Comparison of ENCODE assay signal across 10 cellular contexts in the genomic region with DNA sequence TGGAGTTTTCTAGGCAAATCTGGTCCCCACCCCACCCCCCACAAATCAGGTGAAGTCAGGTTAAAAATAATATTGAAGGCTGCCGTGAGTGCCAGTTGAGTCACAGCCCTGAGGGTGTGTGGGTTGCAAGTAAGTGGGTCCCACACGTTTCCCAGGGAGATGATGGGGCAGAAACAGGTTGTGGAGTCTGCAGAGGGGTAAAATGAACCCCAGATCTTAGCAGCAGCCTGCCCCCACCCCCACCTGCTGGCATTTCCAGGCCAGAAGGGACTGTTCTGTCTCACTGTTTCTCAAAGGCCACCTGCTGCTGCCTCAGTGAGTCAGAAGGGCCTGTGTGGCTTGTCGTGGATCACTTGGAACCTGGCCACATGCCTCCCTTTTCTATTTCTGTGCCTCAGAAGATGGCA. TPM values are rescaled to one million over a fixed set of nuclear protein-coding genes. Genes with fewer than 3 reads are reported as not detected.
A peak's percentile ranks its signal among the peaks of the same experiment; 100 is the strongest.
DNase-seq lines count a peak whose midpoint lies in the region; ATAC-seq and TF ChIP-seq lines count a peak whose summit lies in the region.
"Had no signal": no experiment of that assay in that cellular context is flagged by ENCODE, and none has a peak within 500 bp of the region (broad histone marks: within the 10 kb centered on the region; RNA-seq: fewer than 3 reads in every experiment).

No MANE protein-coding gene starts in this region.

- H3K36me3 Mint-ChIP-seq in natural killer cell = no peaks in the 10 kb centered on the region

- no peak overlapping the region for H2BK5ac ChIP-seq in IMR-90 (ENCODE audit: low read depth, low read length, poor library complexity, severe bottlenecking)

- no peaks in the 10 kb centered on the region for H3K9me3 Mint-ChIP-seq in natural killer cell

- no peak overlapping the region for H2BK120ac ChIP-seq in IMR-90 (ENCODE audit: low read depth, low read length)

- H3K27me3 Mint-ChIP-seq in natural killer cell (ENCODE audit: low read depth in 2 of 2) = peaks cover 0 to 7% of the 10 kb centered on the region in 2 donors

- H3K18ac ChIP-seq in IMR-90 (ENCODE audit: low read depth, low read length) = no peak overlapping the region

- H3K23ac ChIP-seq in IMR-90 (ENCODE audit: low read depth, low read length) = no peak overlapping the region

- in situ Hi-C loops in IMR-90 (cut with MboI; ENCODE audit: low sequenced_read_pairs) = no loop called here

- H3K36me3 ChIP-seq in IMR-90 (ENCODE audit: control insufficient read depth, insufficient read depth, low read length) = no peaks in the 10 kb centered on the region
- no peaks in the 10 kb centered on the region for H3K36me3 ChIP-seq in psoas muscle (ENCODE audit: insufficient read depth in 1 of 2, low read depth in 1 of 2)
- H3K36me3 ChIP-seq in left lung = no peaks in the 10 kb centered on the region

- POLR2A ChIA-PET in IMR-90 (lab: Charles Lee; ENCODE audit: unreplicated experiment) = no interaction called here

- H4K20me1 ChIP-seq in IMR-90 (ENCODE audit: insufficient read depth, low read length) = no peaks in the 10 kb centered on the region

- H2AFZ ChIP-seq in IMR-90 (replicated peaks; ENCODE audit: low read length, poor library complexity) = no peak overlapping the region

- H3K14ac ChIP-seq in IMR-90 (replicated peaks; ENCODE audit: low read depth, low read length) = no peak overlapping the region

- H3K79me1 ChIP-seq in IMR-90 (ENCODE audit: low read depth in 1 of 2, low read length in 2 of 2) = no peaks in the 10 kb centered on the region

- no peak overlapping the region for H3K27ac Mint-ChIP-seq in natural killer cell

- CTCF ChIA-PET in IMR-90 (lab: Yijun Ruan, JAX) = no interaction called here

- dilution Hi-C loops in IMR-90 (cut with HindIII; ENCODE audit: low sequenced_read_pairs, unreplicated experiment) = no loop called here

- H3K27ac ChIP-seq in IMR-90 (ENCODE audit: insufficient read depth, low read length) (no peak overlapping the region), caudate nucleus (ENCODE audit: low read depth, low read length) (peak overlapping the region; percentile 14), psoas muscle (no peak overlapping the region), left lung (no peak overlapping the region)

- H4K8ac ChIP-seq in IMR-90 (ENCODE audit: low read depth in 2 of 2, low read length in 2 of 2) = no peak overlapping the region

- H3K27me3 ChIP-seq in IMR-90 (ENCODE audit: control insufficient read depth, insufficient read depth, low read length) = no peaks in the 10 kb centered on the region
- H3K27me3 ChIP-seq in psoas muscle (ENCODE audit: insufficient read depth in 3 of 3, low read length in 2 of 3) = no peaks in the 10 kb centered on the region
- H3K27me3 ChIP-seq in left lung = no peaks in the 10 kb centered on the region

- no peak overlapping the region for H2BK15ac ChIP-seq in IMR-90 (ENCODE audit: low read depth, low read length)

- H4K5ac ChIP-seq in IMR-90 (ENCODE audit: low read depth, low read length) = no peak overlapping the region

- ATAC-seq in IMR-90 (ENCODE audit: low read depth) (no peak), psoas muscle (no peak), natural killer cell (no peak), left lung (no peak)

- DNase-seq in IMR-90 = no peak
- DNase-seq in activated CD4-positive, CD25-positive, alpha-beta regulatory T cell treated with anti-CD3 and anti-CD28 coated beads, Interleukin-2, amount 50 U/mL, for 72 hours = peak; percentile 34
- DNase-seq in caudate nucleus (lab: John Stamatoyannopoulos, UW) = peak in 44 of 61 donors; percentile 9 to 88 (median 50)
- peak in 2 of 3 experiments; percentile 36 to 65 for DNase-seq in stimulated activated CD4-positive, alpha-beta T cell treated with anti-CD3 and anti-CD28 coated beads, TNF-alpha, amount 100 ng/mL, for 24 hours (ENCODE audit: low read depth in 3 of 3)
- no peak for DNase-seq in psoas muscle
- DNase-seq in natural killer cell = no peak
- no peak for DNase-seq in left lung
- DNase-seq in NCI-H774 (lab: John Stamatoyannopoulos, UW) = no peak
- DNase-seq: NCI-H1105 treated with DMSO at 0.1 percent for 48 hours had no signal

- H3K9me1 ChIP-seq in IMR-90 (ENCODE audit: insufficient read depth, low read length) = no peaks in the 10 kb centered on the region; the same call in 1 of the 2 replicates

- WGBS in IMR-90 (ENCODE audit: extremely low coverage in 2 of 2, insufficient read length in 1 of 2), 2 experiments = no CpG with 5 or more reads among the region's 3 CpGs
- 64 to 74% (median 67%) methylated on average over 3 of the region's 3 CpGs for WGBS in psoas muscle, 3 donors

- no peak for TF ChIP-seq RAD21 in IMR-90 (IDR thresholded peaks at IDR 0.05; ENCODE audit: low read length)

- H3K9me3 ChIP-seq in IMR-90 (ENCODE audit: control insufficient read depth, insufficient read depth, low read length) (no peaks in the 10 kb centered on the region), psoas muscle (no peaks in the 10 kb centered on the region), left lung (no peaks in the 10 kb centered on the region)
- H3K9me3 ChIP-seq: mucosa of descending colon had no signal

- no peak overlapping the region for H3K56ac ChIP-seq in IMR-90 (ENCODE audit: extremely low read depth, insufficient read depth, low read length)

- 0 out of 2 replicates have a peak, but pooled peaks cover 2% of the 10 kb centered on the region for H3K4me1 ChIP-seq in IMR-90 (ENCODE audit: control insufficient read depth, insufficient read depth, low read length)
- no peaks in the 10 kb centered on the region for H3K4me1 ChIP-seq in psoas muscle
- H3K4me1 ChIP-seq in left lung = no peaks in the 10 kb centered on the region

- H3K9ac ChIP-seq in IMR-90 (ENCODE audit: low read depth, low read length) = no peak overlapping the region

- no peak overlapping the region for H4K91ac ChIP-seq in IMR-90 (ENCODE audit: insufficient read depth, low read depth, low read length)

- H3K4ac ChIP-seq in IMR-90 (ENCODE audit: low read depth, low read length) = no peak overlapping the region

- H3K4me1 Mint-ChIP-seq in natural killer cell = peaks cover 6 to 14% of the 10 kb centered on the region in 2 donors

- H2AK9ac ChIP-seq in IMR-90 (replicated peaks; ENCODE audit: low read depth, low read length, poor library complexity) = peak overlapping the region; percentile 48

- intact Hi-C loops in IMR-90 (cut with micrococcal nuclease) (no loop called here), psoas muscle (cut with DNase I) (no loop called here), natural killer cell (cut with micrococcal nuclease) (no loop called here), left lung (cut with DNase I) (no loop called here)

- BruUV-seq in IMR-90 (replicated peaks; lab: Mats Ljungman, UMichigan) = no TSS peak

- H2AK5ac ChIP-seq in IMR-90 (ENCODE audit: low read depth, low read length) = no peak overlapping the region

- H3K4me3 Mint-ChIP-seq in natural killer cell = no peak overlapping the region

- no peak overlapping the region for H2BK20ac ChIP-seq in IMR-90 (ENCODE audit: low read depth, low read length)

- H3K4me3 ChIP-seq in IMR-90 (ENCODE audit: insufficient read depth, low read depth, low read length) = no peak overlapping the region
- H3K4me3 ChIP-seq in psoas muscle = no peak overlapping the region
- no peak overlapping the region for H3K4me3 ChIP-seq in left lung
- H3K4me3 ChIP-seq: mucosa of descending colon had no signal

- H3K4me2 ChIP-seq in IMR-90 (ENCODE audit: low read depth, low read length) = no peak overlapping the region

- no peak for TF ChIP-seq POLR2A in IMR-90 (IDR thresholded peaks at IDR 0.05; ENCODE audit: low read depth, low read length)

- no peak for TF ChIP-seq CTCF in IMR-90 (conservative IDR thresholded peaks at IDR 0.05; ENCODE audit: low read depth, low read length)
- no peak for TF ChIP-seq CTCF in psoas muscle (IDR thresholded peaks at IDR 0.05)
- TF ChIP-seq CTCF in natural killer cell (IDR thresholded peaks at IDR 0.05) = no peak
- TF ChIP-seq CTCF in left lung (IDR thresholded peaks at IDR 0.05) = no peak

TF ChIP-seq in IMR-90, 13 proteins besides CTCF, POLR2A, EP300 and RAD21:
- TF ChIP-seq, protein P1, sequence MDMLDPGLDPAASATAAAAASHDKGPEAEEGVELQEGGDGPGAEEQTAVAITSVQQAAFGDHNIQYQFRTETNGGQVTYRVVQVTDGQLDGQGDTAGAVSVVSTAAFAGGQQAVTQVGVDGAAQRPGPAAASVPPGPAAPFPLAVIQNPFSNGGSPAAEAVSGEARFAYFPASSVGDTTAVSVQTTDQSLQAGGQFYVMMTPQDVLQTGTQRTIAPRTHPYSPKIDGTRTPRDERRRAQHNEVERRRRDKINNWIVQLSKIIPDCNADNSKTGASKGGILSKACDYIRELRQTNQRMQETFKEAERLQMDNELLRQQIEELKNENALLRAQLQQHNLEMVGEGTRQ (IDR thresholded peaks at IDR 0.05; ENCODE audit: low read depth, low read length) = no peak
- peak; percentile 21 for TF ChIP-seq RCOR1 (IDR thresholded peaks at IDR 0.05; ENCODE audit: insufficient replicate concordance, low read length)

RNA-seq across cellular contexts. Expression of a gene that starts 59.8 kb away (rescaled TPM):
- total RNA-seq in IMR-90 (2012; rRNA removed) (3.9 and 8.6 TPM in 2 replicates), psoas muscle (10 to 100 TPM; 24.4 to 38.0 (median 29.2) TPM), natural killer cell (10 to 100 TPM; 53.3 to 56.3 (median 55.3) TPM), left lung (10 to 100 TPM; 24.2 to 26.2 TPM)
- polyA plus RNA-seq in IMR-90 (2012; rRNA removed) (12.2 and 15.1 TPM in 2 replicates), psoas muscle (10 to 100 TPM; 16.3 to 21.9 (median 19.3) TPM)
- polyA plus RNA-seq in IMR-90 (2012; cell fraction: cytosol; rRNA removed) = 3.6 and 4.1 TPM in 2 replicates
- polyA plus RNA-seq in IMR-90 (2012; cell fraction: nucleus; rRNA removed; ENCODE audit: low replicate concordance) = 3.3 and 15.7 TPM in 2 replicates

Comparison
In these comparisons a context has a peak if more than half of its experiments do, and no peak if none do; other contexts are left out.
1. DNase-seq: peak in activated CD4-positive, CD25-positive, alpha-beta regulatory T cell treated with anti-CD3 and anti-CD28 coated beads, Interleukin-2, amount 50 U/mL, for 72 hours (single experiment), caudate nucleus (44 of 61) and stimulated activated CD4-positive, alpha-beta T cell treated with anti-CD3 and anti-CD28 coated beads, TNF-alpha, amount 100 ng/mL, for 24 hours (2 of 3); none in IMR-90 (single experiment), psoas muscle (0 of 2), natural killer cell (single experiment), left lung (0 of 2) and NCI-H774 (single experiment).